ENCODE assay signal across 1 cellular context in the genomic region with DNA sequence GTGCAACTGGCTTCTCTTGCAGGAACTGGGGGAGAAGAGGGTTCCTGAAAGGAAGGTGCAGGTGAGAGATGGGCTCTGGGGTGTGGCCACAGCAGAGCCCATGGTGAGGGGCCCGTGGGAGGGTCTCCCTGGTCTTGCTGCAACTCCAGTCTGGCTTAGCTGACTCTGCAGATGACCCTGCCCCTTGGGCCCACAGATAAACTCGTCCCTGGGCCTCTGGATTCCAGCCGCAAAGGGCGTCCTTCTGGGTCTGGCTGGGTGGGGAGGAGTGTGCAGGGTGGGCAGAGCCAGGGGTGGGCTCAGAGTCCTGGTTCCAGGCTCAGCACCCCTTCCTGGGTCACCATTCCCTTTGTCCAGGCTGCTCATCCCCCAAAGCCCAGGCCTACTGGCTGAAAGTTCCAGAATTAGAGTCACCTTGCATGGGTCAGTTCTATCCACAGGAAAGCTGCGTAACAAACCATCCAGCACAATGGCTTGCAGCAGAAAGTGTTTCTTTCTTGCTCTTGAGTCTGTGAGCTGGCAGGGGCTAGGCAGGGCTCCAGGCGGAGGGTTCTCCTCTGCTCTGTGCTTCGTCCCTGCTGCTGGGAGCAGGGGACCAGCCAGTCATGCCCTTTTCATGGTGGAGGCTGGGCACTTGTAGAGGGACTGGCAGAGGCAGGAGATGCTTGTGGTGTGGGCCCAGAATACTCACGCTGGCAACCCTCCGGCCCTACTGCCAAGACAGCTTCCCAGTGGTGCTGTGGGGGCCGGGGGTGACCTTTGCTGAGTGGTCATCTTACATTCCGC.
TF ChIP-seq lines count a peak whose summit lies in the region.

No MANE protein-coding gene starts in this region.

TF ChIP-seq in HepG2, 621 proteins besides CTCF, POLR2A, EP300 and RAD21 (continued from another document):
- no peak for TF ChIP-seq PAXIP1 (CRISPR knock-in tag; conservative IDR thresholded peaks at IDR 0.05)
